In genomic region chr6:105673139-105673538, GRCh38 we compare ENCODE assay signal across 7 cellular contexts.
DNase-seq lines count a peak whose midpoint lies in the region; ATAC-seq, FAIRE-seq and TF ChIP-seq lines count a peak whose summit lies in the region.
"Not testable (repeated sequence)": the region's sequence is repeated elsewhere in the genome, so short reads cannot be mapped to it uniquely, and the experiment has no call there.

No MANE protein-coding gene starts in this region.

- not testable (repeated sequence) for H3K9me3 ChIP-seq in kidney (ENCODE audit: control insufficient read depth in 1 of 2, low read length in 2 of 2)

- H3K4me3 ChIP-seq in kidney (ENCODE audit: low read length in 2 of 2), result not testable (repeated sequence)

- not testable (repeated sequence) for ATAC-seq in WTC11

- H3K27ac Mint-ChIP-seq in WTC11, result not testable (repeated sequence)

- DNase-seq in WTC11 (ENCODE audit: low spot score); frontal cortex (ENCODE audit: low spot score in 2 of 2); kidney: not testable (repeated sequence)

- intact Hi-C loops in kidney (cut with DNase I), result not testable (repeated sequence)

- H3K4me3 Mint-ChIP-seq in WTC11, result not testable (repeated sequence)

- H3K27ac ChIP-seq in kidney (ENCODE audit: low read depth in 2 of 2, low read length in 2 of 2), result not testable (repeated sequence)

- TF ChIP-seq CTCF in WTC11 (IDR thresholded peaks at IDR 0.05); kidney (IDR thresholded peaks at IDR 0.05; ENCODE audit: borderline replicate concordance, extremely low read depth, insufficient read depth): not testable (repeated sequence)

- not testable (repeated sequence) for H3K27me3 Mint-ChIP-seq in WTC11 (ENCODE audit: low read depth)

- H3K36me3 Mint-ChIP-seq in WTC11, result not testable (repeated sequence)

- FAIRE-seq in G401.6 (lab: Jason Lieb, UNC), result peak; percentile 80
- FAIRE-seq in TTC549 (lab: Jason Lieb, UNC), result peak; percentile 80
- FAIRE-seq in colon (lab: Jason Lieb, UNC), result peak; percentile 93
- peak; percentile 8 for FAIRE-seq in endometrium (lab: Jason Lieb, UNC)
- peak; percentile 8 for FAIRE-seq in frontal cortex (lab: Jason Lieb, UNC)
- FAIRE-seq in kidney (lab: Jason Lieb, UNC), result peak; percentile 95

- not testable (repeated sequence) for H3K36me3 ChIP-seq in kidney (ENCODE audit: control insufficient read depth in 1 of 2, insufficient read depth in 2 of 2, low read length in 2 of 2)

- not testable (repeated sequence) for H3K4me1 ChIP-seq in kidney (ENCODE audit: control insufficient read depth in 1 of 2, insufficient read depth in 1 of 2, low read depth in 1 of 2, low read length in 2 of 2)

- CTCF ChIA-PET in WTC11 (lab: Charles Lee), result not testable (repeated sequence)

- POLR2A ChIA-PET in WTC11 (lab: Charles Lee), result not testable (repeated sequence)

- H3K9me3 Mint-ChIP-seq in WTC11, result peaks cover 46% of the 10 kb centered on the region

- H3K4me1 Mint-ChIP-seq in WTC11, result peaks cover 17% of the 10 kb centered on the region

- not testable (repeated sequence) for H3K9ac ChIP-seq in kidney (ENCODE audit: low read length in 2 of 2)

TF ChIP-seq in WTC11, 78 proteins besides CTCF, POLR2A, EP300 and RAD21:
- TF ChIP-seq HMGA2 (CRISPR knock-in tag; IDR thresholded peaks at IDR 0.05), result peak; percentile 97
TF ChIP-seq in WTC11: peak in this region for 1; not testable (repeated sequence) for 77.
